Comparison of ENCODE assay signal across 17 cellular contexts in the genomic region with DNA sequence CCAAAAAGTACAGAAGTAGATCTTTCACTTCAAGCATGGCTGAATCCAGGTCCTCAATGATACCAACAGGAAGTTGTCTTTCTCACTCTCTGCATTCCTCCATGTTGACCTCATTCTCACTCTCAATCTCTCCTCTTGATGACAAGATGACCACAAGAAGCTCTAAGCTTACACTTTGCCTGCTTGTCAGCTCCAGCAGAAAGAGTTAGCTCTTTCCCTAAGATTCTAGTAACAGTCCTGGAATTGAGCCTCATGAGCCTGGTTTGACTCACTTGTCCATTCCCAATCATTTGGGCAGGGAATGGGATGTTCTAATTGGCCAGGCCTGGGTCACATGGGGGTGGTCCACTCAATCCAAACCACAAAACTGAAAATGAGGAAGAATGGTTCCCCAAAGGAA. TPM values are rescaled to one million over a fixed set of nuclear protein-coding genes. Genes with fewer than 3 reads are reported as not detected.
DNase-seq lines count a peak whose midpoint lies in the region; ATAC-seq and TF ChIP-seq lines count a peak whose summit lies in the region.
"Had no signal": no experiment of that assay in that cellular context is flagged by ENCODE, and none has a peak within 500 bp of the region (broad histone marks: within the 10 kb centered on the region; RNA-seq: fewer than 3 reads in every experiment).

No MANE protein-coding gene starts in this region.

- dilution Hi-C loops in mammary epithelial cell (cut with HindIII; ENCODE audit: low sequenced_read_pairs), result loop anchor here (5.0 kb wide), 1 partner anchor 170 kb away; no protein-coding TSS in a partner anchor

- H3K79me2 ChIP-seq in mammary epithelial cell (ENCODE audit: insufficient read depth, low read length), result peaks cover 18% of the 10 kb centered on the region

- CTCF ChIA-PET in mammary epithelial cell (lab: Charles Lee; ENCODE audit: low non-redundant PET) (no interaction called here), MCF 10A (lab: Yijun Ruan, JAX) (interaction anchor here (0.6 kb wide), 1 partner anchor 153 kb away, joined by 3 read pairs; no protein-coding TSS in a partner anchor)

- H3K4me3 ChIP-seq in mammary epithelial cell (replicated peaks in 1 of 3; ENCODE audit: insufficient read depth in 1 of 3, low read depth in 2 of 3, low read length in 3 of 3) (no peak overlapping the region), foreskin fibroblast (ENCODE audit: low read depth in 1 of 2, low read length in 2 of 2) (no peak overlapping the region), HAP-1 (no peak overlapping the region)
- H3K4me3 ChIP-seq: left ventricle myocardium inferior, upper lobe of right lung had no signal

- no peak overlapping the region for H3K9ac ChIP-seq in mammary epithelial cell (ENCODE audit: insufficient read depth, low read length)

- intact Hi-C loops in mammary epithelial cell (cut with micrococcal nuclease), result no loop called here
- intact Hi-C loops in MCF 10A (cut with micrococcal nuclease), result no loop called here
- intact Hi-C loops in activated T-helper 2 cell treated with anti-CD3 and anti-CD28 coated beads, Interferon-gamma antibody, Interleukin-2, Interleukin-4, amounts not matched to agents 10 μg/mL and 5 μg/mL and 100 μg/mL, durations not matched to agents 14 hours and 24 hours and 36 hours (cut with micrococcal nuclease), result no loop called here
- intact Hi-C loops in posterior cingulate gyrus (cut with DNase I), result no loop called here

- POLR2A ChIA-PET in MCF 10A (lab: Yijun Ruan, JAX), result no interaction called here

- no peak for ATAC-seq in GM21390 (IDR thresholded peaks at IDR 0.05; ENCODE audit: unreplicated experiment)
- ATAC-seq: upper lobe of right lung, WTC11 had no signal

- H3K4me1 ChIP-seq in mammary epithelial cell (ENCODE audit: insufficient read depth, low read length), result peaks cover 17% of the 10 kb centered on the region
- peaks cover 4% of the 10 kb centered on the region; the same call in 1 of the 2 replicates for H3K4me1 ChIP-seq in HAP-1

- H3K27me3 Mint-ChIP-seq in MCF 10A (ENCODE audit: insufficient read depth, unreplicated experiment), result no peaks in the 10 kb centered on the region
- peaks cover 8% of the 10 kb centered on the region for H3K27me3 Mint-ChIP-seq in activated T-helper 2 cell treated with anti-CD3 and anti-CD28 coated beads, Interferon-gamma antibody, Interleukin-2, Interleukin-4, amounts not matched to agents 10 μg/mL and 5 μg/mL and 100 μg/mL, durations not matched to agents 14 hours and 24 hours and 36 hours (ENCODE audit: low read depth)

- H3K36me3 ChIP-seq in mammary epithelial cell (ENCODE audit: insufficient read depth, low read length) (no peaks in the 10 kb centered on the region), HAP-1 (replicated peaks) (peaks cover 4% of the 10 kb centered on the region; the same call in 1 of the 2 replicates)
- H3K36me3 ChIP-seq: left ventricle myocardium inferior, upper lobe of right lung had no signal

- peaks cover 8% of the 10 kb centered on the region for H3K4me1 Mint-ChIP-seq in MCF 10A (ENCODE audit: insufficient read depth, unreplicated experiment)
- H3K4me1 Mint-ChIP-seq in activated T-helper 2 cell treated with anti-CD3 and anti-CD28 coated beads, Interferon-gamma antibody, Interleukin-2, Interleukin-4, amounts not matched to agents 10 μg/mL and 5 μg/mL and 100 μg/mL, durations not matched to agents 14 hours and 24 hours and 36 hours (ENCODE audit: low read depth), result peaks cover 21% of the 10 kb centered on the region

- DNase-seq in mammary epithelial cell (peak; percentile 62), MCF 10A (ENCODE audit: unreplicated experiment) (no peak), RPMI7951 (ENCODE audit: low read depth) (peak; percentile 64), foreskin fibroblast (peak; percentile 75 to 78), posterior cingulate gyrus (no peak), HAP-1 (ENCODE audit: low spot score in 2 of 2) (no peak)
- DNase-seq in activated T-helper 2 cell treated with anti-CD3 and anti-CD28 coated beads, Interferon-gamma antibody, Interleukin-2, Interleukin-4, amounts not matched to agents 10 μg/mL and 5 μg/mL and 100 μg/mL, durations not matched to agents 14 hours and 24 hours and 36 hours (ENCODE audit: low spot score), result no peak
- DNase-seq: DND-41; effector CD4-positive, alpha-beta T cell; Karpas-422; left ventricle myocardium inferior; NCI-H2171; occipital lobe; stimulated activated CD4-positive, alpha-beta T cell treated with anti-CD3 and anti-CD28 coated beads, Interleukin-15, amount 100 ng/mL, for 24 hours; upper lobe of right lung had no signal

- H4K20me1 ChIP-seq in mammary epithelial cell (ENCODE audit: insufficient read depth, low read length), result no peaks in the 10 kb centered on the region

- H3K9me3 ChIP-seq in mammary epithelial cell (replicated peaks; ENCODE audit: insufficient read depth, low read length), result no peaks in the 10 kb centered on the region
- no peaks in the 10 kb centered on the region for H3K9me3 ChIP-seq in HAP-1
- H3K9me3 ChIP-seq: left ventricle myocardium inferior, upper lobe of right lung had no signal

- no peak overlapping the region for H3K4me2 ChIP-seq in mammary epithelial cell (ENCODE audit: insufficient read depth, low read depth, low read length)

- no peak overlapping the region for H3K27ac ChIP-seq in mammary epithelial cell (ENCODE audit: insufficient read depth, low read depth, low read length)
- H3K27ac ChIP-seq: left ventricle myocardium inferior, upper lobe of right lung had no signal

- no peak for TF ChIP-seq CTCF in mammary epithelial cell (conservative IDR thresholded peaks at IDR 0.05 in 1 of 2, IDR thresholded peaks at IDR 0.05 in 1 of 2; ENCODE audit: extremely low read depth in 1 of 2, insufficient read depth in 1 of 2, low read depth in 1 of 2, low read length in 2 of 2)
- TF ChIP-seq CTCF in MCF 10A (IDR thresholded peaks at IDR 0.05; ENCODE audit: unreplicated experiment), result no peak
- TF ChIP-seq CTCF in foreskin fibroblast (IDR thresholded peaks at IDR 0.05; ENCODE audit: low read depth, low read length), result no peak

- no TSS peak for BruUV-seq in mammary epithelial cell (replicated peaks; lab: Mats Ljungman, UMichigan)
- no TSS peak for BruUV-seq in MCF 10A (replicated peaks; lab: Mats Ljungman, UMichigan)

- peak overlapping the region; percentile 36 for H2AFZ ChIP-seq in mammary epithelial cell (ENCODE audit: low read depth, low read length)

- H3K4me3 Mint-ChIP-seq in MCF 10A (ENCODE audit: unreplicated experiment), result no peak overlapping the region
- no peak overlapping the region for H3K4me3 Mint-ChIP-seq in activated T-helper 2 cell treated with anti-CD3 and anti-CD28 coated beads, Interferon-gamma antibody, Interleukin-2, Interleukin-4, amounts not matched to agents 10 μg/mL and 5 μg/mL and 100 μg/mL, durations not matched to agents 14 hours and 24 hours and 36 hours (ENCODE audit: low read depth)
- H3K4me3 Mint-ChIP-seq: WTC11 had no signal

- H3K27ac Mint-ChIP-seq in MCF 10A (ENCODE audit: low read depth, unreplicated experiment), result no peak overlapping the region
- no peak overlapping the region for H3K27ac Mint-ChIP-seq in activated T-helper 2 cell treated with anti-CD3 and anti-CD28 coated beads, Interferon-gamma antibody, Interleukin-2, Interleukin-4, amounts not matched to agents 10 μg/mL and 5 μg/mL and 100 μg/mL, durations not matched to agents 14 hours and 24 hours and 36 hours
- H3K27ac Mint-ChIP-seq: WTC11 had no signal

- H3K9me3 Mint-ChIP-seq in MCF 10A (ENCODE audit: unreplicated experiment), result no peaks in the 10 kb centered on the region
- no peaks in the 10 kb centered on the region for H3K9me3 Mint-ChIP-seq in activated T-helper 2 cell treated with anti-CD3 and anti-CD28 coated beads, Interferon-gamma antibody, Interleukin-2, Interleukin-4, amounts not matched to agents 10 μg/mL and 5 μg/mL and 100 μg/mL, durations not matched to agents 14 hours and 24 hours and 36 hours

- H3K27me3 ChIP-seq in mammary epithelial cell (ENCODE audit: insufficient read depth, low read length) (no peaks in the 10 kb centered on the region), HAP-1 (ENCODE audit: low read depth) (no peaks in the 10 kb centered on the region)
- H3K27me3 ChIP-seq: upper lobe of right lung had no signal

- in situ Hi-C loops in mammary epithelial cell (cut with MboI; ENCODE audit: low sequenced_read_pairs in 2 of 2), result no loop called here
- in situ Hi-C loops in HAP-1 (cut with MboI; ENCODE audit: low sequenced_read_pairs), result no loop called here

- H3K36me3 Mint-ChIP-seq in MCF 10A (ENCODE audit: insufficient read depth, unreplicated experiment), result peaks cover 7% of the 10 kb centered on the region
- H3K36me3 Mint-ChIP-seq in activated T-helper 2 cell treated with anti-CD3 and anti-CD28 coated beads, Interferon-gamma antibody, Interleukin-2, Interleukin-4, amounts not matched to agents 10 μg/mL and 5 μg/mL and 100 μg/mL, durations not matched to agents 14 hours and 24 hours and 36 hours (ENCODE audit: low read depth), result peaks cover 8% of the 10 kb centered on the region
- H3K36me3 Mint-ChIP-seq: WTC11 had no signal

RNA-seq across cellular contexts. Expression of gene CLTA, which starts 3.3 kb away (rescaled TPM):
- total RNA-seq in mammary epithelial cell (100 to 1,000 TPM; 130 to 217 TPM), MCF 10A (2022) (189 and 218 TPM in 2 replicates)
- 231 TPM for polyA plus RNA-seq in mammary epithelial cell
- polyA minus RNA-seq in mammary epithelial cell, result 60.1 TPM
- 275 and 288 TPM in 2 replicates for total RNA-seq in RPMI7951 (2014; rRNA removed; shearing (Covaris generic))
- total RNA-seq in activated T-helper 2 cell treated with anti-CD3 and anti-CD28 coated beads, Interferon-gamma antibody, Interleukin-2, Interleukin-4, amounts not matched to agents 10 μg/mL and 5 μg/mL and 100 μg/mL, durations not matched to agents 14 hours and 24 hours and 36 hours, result 160 and 161 TPM in 2 replicates

RNA-seq across cellular contexts. Expression of gene CCIN, which starts 18.2 kb away (rescaled TPM):
- total RNA-seq in mammary epithelial cell (not detected), MCF 10A (2022) (not detected in 2 replicates)
- polyA plus RNA-seq in mammary epithelial cell, result not detected
- not detected for polyA minus RNA-seq in mammary epithelial cell
- 0.24 and 0.59 TPM in 2 replicates for total RNA-seq in RPMI7951 (2014; rRNA removed; shearing (Covaris generic))
- total RNA-seq in activated T-helper 2 cell treated with anti-CD3 and anti-CD28 coated beads, Interferon-gamma antibody, Interleukin-2, Interleukin-4, amounts not matched to agents 10 μg/mL and 5 μg/mL and 100 μg/mL, durations not matched to agents 14 hours and 24 hours and 36 hours, result not detected in 2 replicates
- total RNA-seq: left ventricle myocardium inferior, occipital lobe, upper lobe of right lung had no signal

RNA-seq across cellular contexts. Expression of gene GLIPR2, which starts 50.9 kb away (rescaled TPM):
- total RNA-seq in mammary epithelial cell, result 1 to 10 TPM; 1.2 to 2.1 TPM
- 2.4 TPM for polyA plus RNA-seq in mammary epithelial cell
- polyA minus RNA-seq in mammary epithelial cell, result not detected
- total RNA-seq in MCF 10A (2022), result 0.96 and 3.1 TPM in 2 replicates
- 7.2 and 9.3 TPM in 2 replicates for total RNA-seq in RPMI7951 (2014; rRNA removed; shearing (Covaris generic))
- total RNA-seq in activated T-helper 2 cell treated with anti-CD3 and anti-CD28 coated beads, Interferon-gamma antibody, Interleukin-2, Interleukin-4, amounts not matched to agents 10 μg/mL and 5 μg/mL and 100 μg/mL, durations not matched to agents 14 hours and 24 hours and 36 hours, result 28.8 and 30.1 TPM in 2 replicates

Comparison
In these comparisons a context has a peak if more than half of its experiments do, and no peak if none do; other contexts are left out.
1. DNase-seq: peak in mammary epithelial cell (single experiment), RPMI7951 (single experiment) and foreskin fibroblast (2 of 2); none in MCF 10A (single experiment), activated T-helper 2 cell treated with anti-CD3 and anti-CD28 coated beads, Interferon-gamma antibody, Interleukin-2, Interleukin-4, amounts not matched to agents 10 μg/mL and 5 μg/mL and 100 μg/mL, durations not matched to agents 14 hours and 24 hours and 36 hours (single experiment), posterior cingulate gyrus (0 of 10) and HAP-1 (0 of 2).